In genomic region chr3:172094621-172095557, GRCh38 we compare ENCODE assay signal across 1 cellular context.
TF ChIP-seq lines count a peak whose summit lies in the region.

No MANE protein-coding gene starts in this region.

TF ChIP-seq in K562, 482 proteins besides CTCF, POLR2A, EP300 and RAD21 (continued from another document):
- no peak for TF ChIP-seq AFF4 (CRISPR knock-in tag; IDR thresholded peaks at IDR 0.05)
- no peak for TF ChIP-seq FOS (IDR thresholded peaks at IDR 0.05; ENCODE audit: extremely low read depth, insufficient read length)
